Comparison of ENCODE assay signal across 19 cellular contexts in genomic region chr11:134837887-134838232, GRCh38.
"Had no signal": no experiment of that assay in that cellular context is flagged by ENCODE, and none has a peak within 500 bp of the region (broad histone marks: within the 10 kb centered on the region; RNA-seq: fewer than 3 reads in every experiment).

No MANE protein-coding gene starts in this region.

- H3K27ac ChIP-seq: pancreas, suprapubic skin, thyroid gland had no signal

- H3K27ac Mint-ChIP-seq: dendritic cell treated with granulocyte-macrophage colony-stimulating factor and Interleukin-4, amounts not matched to agents 40 ng/mL and 50 ng/mL, for 4 days; endodermal cell; natural killer cell; progenitor cell of endocrine pancreas; stimulated activated naive B cell treated with anti-CD40 and anti-IgM and Interleukin-4, amounts not matched to agents 10 μg/mL and 1 μg/mL and 100 μg/mL, for 72 hours had no signal

- H3K4me1 Mint-ChIP-seq: endodermal cell; natural killer cell; stimulated activated naive B cell treated with anti-CD40 and anti-IgM and Interleukin-4, amounts not matched to agents 10 μg/mL and 1 μg/mL and 100 μg/mL, for 72 hours had no signal

- H3K27me3 Mint-ChIP-seq: dendritic cell treated with granulocyte-macrophage colony-stimulating factor and Interleukin-4, amounts not matched to agents 40 ng/mL and 50 ng/mL, for 4 days had no signal

- H3K36me3 Mint-ChIP-seq: natural killer cell; stimulated activated naive B cell treated with anti-CD40 and anti-IgM and Interleukin-4, amounts not matched to agents 10 μg/mL and 1 μg/mL and 100 μg/mL, for 72 hours had no signal

- H3K4me3 Mint-ChIP-seq: dendritic cell treated with granulocyte-macrophage colony-stimulating factor and Interleukin-4, amounts not matched to agents 40 ng/mL and 50 ng/mL, for 4 days; endodermal cell; natural killer cell; neural crest cell; stimulated activated naive B cell treated with anti-CD40 and anti-IgM and Interleukin-4, amounts not matched to agents 10 μg/mL and 1 μg/mL and 100 μg/mL, for 72 hours had no signal

- H3K9me3 ChIP-seq: pancreas, suprapubic skin, thyroid gland had no signal

- H3K4me2 ChIP-seq: smooth muscle cell had no signal

- H3K27me3 ChIP-seq: thyroid gland had no signal

- H3K4me3 ChIP-seq: pancreas, smooth muscle cell, suprapubic skin, thyroid gland had no signal

- H3K4me1 ChIP-seq: pancreas, suprapubic skin, thyroid gland had no signal

- H3K9me3 Mint-ChIP-seq: dendritic cell treated with granulocyte-macrophage colony-stimulating factor and Interleukin-4, amounts not matched to agents 40 ng/mL and 50 ng/mL, for 4 days; natural killer cell had no signal

- H3K36me3 ChIP-seq: pancreas, suprapubic skin, thyroid gland had no signal

- ATAC-seq: left colon; pancreas; stimulated activated naive B cell treated with anti-CD40 and anti-IgM and Interleukin-4, amounts not matched to agents 10 μg/mL and 1 μg/mL and 100 μg/mL, for 72 hours had no signal

- DNase-seq: cerebellar nuclear complex; endodermal cell; erythroblast; foreskin melanocyte; hippocampal formation; left colon; mesendoderm; natural killer cell; pancreas; right cardiac atrium; stimulated activated CD4-positive, alpha-beta T cell treated with anti-CD3 and anti-CD28 coated beads, Interleukin-4, amount 100 ng/mL, for 1 hour; stimulated activated CD8-positive, alpha-beta memory T cell treated with anti-CD3 and anti-CD28 coated beads, Interleukin-4, amount 100 ng/mL, for 48 hours; stimulated activated naive B cell treated with anti-CD40 and anti-IgM and Interleukin-4, amounts not matched to agents 10 μg/mL and 1 μg/mL and 100 μg/mL, for 72 hours; thyroid gland had no signal
